In genomic region chr6:27922949-27923348, GRCh38 we compare ENCODE assay signal across 2 cellular contexts.
TF ChIP-seq lines count a peak whose summit lies in the region.

No MANE protein-coding gene starts in this region.

TF ChIP-seq in HEK293, 187 proteins besides CTCF, POLR2A, EP300 and RAD21:
- no peak for TF ChIP-seq ZNF146 (tag by site-specific recombination; IDR thresholded peaks at IDR 0.05)
- TF ChIP-seq ZNF629 (tag by site-specific recombination; IDR thresholded peaks at IDR 0.05), result 0 out of 2 replicates have a peak, but pooled peaks have one; percentile 40
- 0 out of 2 replicates have a peak, but pooled peaks have one; percentile 60 for TF ChIP-seq ATF2 (tag by site-specific recombination; IDR thresholded peaks at IDR 0.05; ENCODE audit: low read depth)
- peak; percentile 69; the same call in 1 of the 2 replicates for TF ChIP-seq ZBTB21 (tag by site-specific recombination; IDR thresholded peaks at IDR 0.05)
- TF ChIP-seq ZNF660 (tag by site-specific recombination; IDR thresholded peaks at IDR 0.05), result peak; percentile 14; the same call in 1 of the 2 replicates
- 0 out of 2 replicates have a peak, but pooled peaks have one; percentile 22 for TF ChIP-seq BCL6B (tag by site-specific recombination; IDR thresholded peaks at IDR 0.05)
- no peak for TF ChIP-seq ZNF239 (tag by site-specific recombination; IDR thresholded peaks at IDR 0.05)

TF ChIP-seq in K562, 482 proteins besides CTCF, POLR2A, EP300 and RAD21 (continues in another document):
- no peak for TF ChIP-seq SP1 (CRISPR knock-in tag; IDR thresholded peaks at IDR 0.05)
- TF ChIP-seq ATF7 (IDR thresholded peaks at IDR 0.05), result no peak
- TF ChIP-seq TCF15 (CRISPR knock-in tag; IDR thresholded peaks at IDR 0.05), result no peak
- no peak for TF ChIP-seq HEY1 (CRISPR knock-in tag; IDR thresholded peaks at IDR 0.05; ENCODE audit: borderline replicate concordance)
- TF ChIP-seq CCAR2 (IDR thresholded peaks at IDR 0.05; ENCODE audit: low read depth, low read length), result no peak
- TF ChIP-seq ZNF551 (CRISPR knock-in tag; IDR thresholded peaks at IDR 0.05), result no peak
- TF ChIP-seq ARID3A (IDR thresholded peaks at IDR 0.05; ENCODE audit: borderline replicate concordance, low read depth, low read length), result no peak
- no peak for TF ChIP-seq L3MBTL2 (IDR thresholded peaks at IDR 0.05)
- no peak for TF ChIP-seq ZNF583 (CRISPR knock-in tag; IDR thresholded peaks at IDR 0.05)
- peak; percentile 49 for TF ChIP-seq C11orf30 (IDR thresholded peaks at IDR 0.05; ENCODE audit: low read depth)
- TF ChIP-seq PKNOX1 (IDR thresholded peaks at IDR 0.05), result no peak
- 0 out of 2 replicates have a peak, but pooled peaks have one; percentile 14 for TF ChIP-seq CREM (IDR thresholded peaks at IDR 0.05; ENCODE audit: low read depth)
- no peak for TF ChIP-seq MYBL2 (IDR thresholded peaks at IDR 0.05; ENCODE audit: low read depth)
- no peak for TF ChIP-seq MYBL2 (CRISPR knock-in tag; IDR thresholded peaks at IDR 0.05; ENCODE audit: borderline replicate concordance)
- TF ChIP-seq E2F8 (IDR thresholded peaks at IDR 0.05; ENCODE audit: low read depth, partially characterized antibody), result no peak
- no peak for TF ChIP-seq GMEB1 (CRISPR knock-in tag; IDR thresholded peaks at IDR 0.05)
- TF ChIP-seq FOXP1 (CRISPR knock-in tag; IDR thresholded peaks at IDR 0.05), result no peak
- no peak for TF ChIP-seq MEF2A (IDR thresholded peaks at IDR 0.05; ENCODE audit: control insufficient read depth, low read depth, low read length)
- TF ChIP-seq NR2F6 (CRISPR knock-in tag; IDR thresholded peaks at IDR 0.05), result no peak
- no peak for TF ChIP-seq TAF1 (IDR thresholded peaks at IDR 0.05; ENCODE audit: control insufficient read depth, extremely low read depth, insufficient read depth, low read length, severe bottlenecking)
- TF ChIP-seq SMARCA4 (IDR thresholded peaks at IDR 0.05), result no peak
- no peak for TF ChIP-seq ELK1 (CRISPR knock-in tag; IDR thresholded peaks at IDR 0.05)
- no peak for TF ChIP-seq ZC3H4 (CRISPR knock-in tag; IDR thresholded peaks at IDR 0.05; ENCODE audit: borderline replicate concordance)
- no peak for TF ChIP-seq RBM22 (IDR thresholded peaks at IDR 0.05; ENCODE audit: low read depth, low read length, poor library complexity, severe bottlenecking)
- TF ChIP-seq MAFG (tag; conservative IDR thresholded peaks at IDR 0.05), result peak; percentile 37
- TF ChIP-seq ATF3 (IDR thresholded peaks at IDR 0.05), result peak; percentile 65; the same call in 1 of the 2 replicates
- TF ChIP-seq ATF3 (CRISPR knock-in tag; conservative IDR thresholded peaks at IDR 0.05), result no peak
- no peak for TF ChIP-seq ZFP1 (CRISPR knock-in tag; IDR thresholded peaks at IDR 0.05)
- TF ChIP-seq SUPT5H (IDR thresholded peaks at IDR 0.05), result no peak
- TF ChIP-seq ZBTB1 (CRISPR knock-in tag; IDR thresholded peaks at IDR 0.05; ENCODE audit: borderline replicate concordance, low read depth), result no peak
- TF ChIP-seq ZNF696 (CRISPR knock-in tag; conservative IDR thresholded peaks at IDR 0.05), result no peak
- TF ChIP-seq ATF2 (CRISPR knock-in tag; IDR thresholded peaks at IDR 0.05), result no peak
- TF ChIP-seq ZMIZ1 (IDR thresholded peaks at IDR 0.05; ENCODE audit: low read depth in 2 of 2, low read length in 2 of 2), result no peak
- TF ChIP-seq E2F1 (CRISPR knock-in tag; IDR thresholded peaks at IDR 0.05), result no peak
- no peak for TF ChIP-seq EHMT2 (IDR thresholded peaks at IDR 0.05)
- TF ChIP-seq TSC22D4 (tag; IDR thresholded peaks at IDR 0.05), result no peak
- TF ChIP-seq SNAPC5 (CRISPR knock-in tag; IDR thresholded peaks at IDR 0.05), result no peak
- TF ChIP-seq ZNF408 (CRISPR knock-in tag; IDR thresholded peaks at IDR 0.05; ENCODE audit: low read depth), result no peak
- TF ChIP-seq ZNF324 (CRISPR knock-in tag; IDR thresholded peaks at IDR 0.05), result no peak
- TF ChIP-seq ZNF589 (CRISPR knock-in tag; IDR thresholded peaks at IDR 0.05; ENCODE audit: low read depth), result no peak
- no peak for TF ChIP-seq WHSC1 (IDR thresholded peaks at IDR 0.05; ENCODE audit: low read length)
- no peak for TF ChIP-seq ZNF668 (CRISPR knock-in tag; IDR thresholded peaks at IDR 0.05)
- no peak for TF ChIP-seq ZNF830 (CRISPR knock-in tag; IDR thresholded peaks at IDR 0.05)
- TF ChIP-seq RHOXF2B (CRISPR knock-in tag; conservative IDR thresholded peaks at IDR 0.05), result no peak
- TF ChIP-seq CEBPG (CRISPR knock-in tag; IDR thresholded peaks at IDR 0.05), result no peak
- 0 out of 4 replicates have a peak, but pooled peaks of 1 of the 2 experiments have one; percentile 47 for TF ChIP-seq CEBPG (tag; conservative IDR thresholded peaks at IDR 0.05 in 1 of 2, IDR thresholded peaks at IDR 0.05 in 1 of 2)
- TF ChIP-seq HNRNPH1 (optimal IDR thresholded peaks at IDR 0.05; ENCODE audit: low read depth, low read length), result no peak
- no peak for TF ChIP-seq RBM34 (IDR thresholded peaks at IDR 0.05; ENCODE audit: borderline replicate concordance, insufficient read depth, low read length)
- TF ChIP-seq MAFK (IDR thresholded peaks at IDR 0.05; ENCODE audit: low read length), result peak; percentile 7; the same call in 1 of the 2 replicates
- no peak for TF ChIP-seq MED1 (CRISPR knock-in tag; IDR thresholded peaks at IDR 0.05; ENCODE audit: borderline replicate concordance)
- TF ChIP-seq FOSL1 (tag; conservative IDR thresholded peaks at IDR 0.05), result no peak
- no peak for TF ChIP-seq GABPB1 (CRISPR knock-in tag; IDR thresholded peaks at IDR 0.05)
- TF ChIP-seq PTBP1 (IDR thresholded peaks at IDR 0.05; ENCODE audit: low read depth, low read length), result no peak
- TF ChIP-seq ZNF316 (IDR thresholded peaks at IDR 0.05), result peak; percentile 29; the same call in 1 of the 2 replicates
